9 cellular contexts compared by ENCODE assay signal in the genomic region with DNA sequence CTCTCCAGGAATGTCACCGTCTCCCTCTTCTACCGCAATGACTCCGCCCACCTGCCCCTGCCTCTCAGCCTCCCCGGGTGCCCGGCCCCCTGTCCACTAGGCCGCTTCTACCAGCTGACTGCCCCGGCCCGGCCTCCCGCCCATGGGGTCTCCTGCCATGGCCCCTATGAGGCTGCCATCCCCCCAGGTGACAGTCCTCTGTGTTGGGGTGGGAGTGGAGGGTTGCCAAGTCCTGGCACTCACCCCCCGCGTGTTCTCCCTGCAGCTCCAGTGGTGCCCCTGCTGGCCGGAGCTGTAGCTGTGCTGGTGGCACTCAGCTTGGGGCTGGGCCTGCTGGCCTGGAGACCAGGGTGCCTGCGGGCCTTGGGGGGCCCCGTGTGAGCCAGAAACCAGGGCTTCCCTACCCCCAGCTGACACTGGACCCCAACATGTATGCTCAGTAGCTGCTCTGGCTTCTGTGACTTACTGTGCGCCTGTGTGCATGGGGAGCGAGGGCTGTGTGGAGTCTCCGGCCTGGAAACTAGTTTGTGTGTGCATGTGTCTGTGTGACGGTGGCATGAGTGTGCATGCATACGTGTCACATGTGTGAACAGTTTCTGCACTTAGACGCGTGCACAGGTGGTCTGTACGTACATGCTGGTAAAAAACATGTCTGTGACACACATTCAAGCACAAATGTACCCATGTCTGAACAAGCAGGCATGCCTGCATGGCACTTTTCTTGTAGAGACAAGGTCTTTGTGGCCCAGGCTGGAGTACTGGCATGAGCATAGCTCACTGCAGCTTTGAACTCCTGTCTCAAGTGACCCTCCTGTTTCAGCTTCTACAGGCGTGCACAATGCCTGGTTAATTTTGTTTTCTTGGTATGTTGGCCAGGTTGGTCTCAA.
A peak's percentile ranks its signal among the peaks of the same experiment; 100 is the strongest.
DNase-seq lines count a peak whose midpoint lies in the region; ATAC-seq, FAIRE-seq and TF ChIP-seq lines count a peak whose summit lies in the region.
"Had no signal": no experiment of that assay in that cellular context is flagged by ENCODE, and none has a peak within 500 bp of the region (broad histone marks: within the 10 kb centered on the region; RNA-seq: fewer than 3 reads in every experiment).

No MANE protein-coding gene starts in this region.

- peaks cover 38% of the 10 kb centered on the region for H3F3A ChIP-seq in DOHH2 (ENCODE audit: control insufficient read depth, insufficient read depth)

- H3K4me1 ChIP-seq in DOHH2 (ENCODE audit: control insufficient read depth, low read length) = peaks cover 23% of the 10 kb centered on the region
- no peaks in the 10 kb centered on the region for H3K4me1 ChIP-seq in RWPE2 (ENCODE audit: insufficient read depth, poor library complexity, severe bottlenecking)

- H3K36me3 ChIP-seq in DOHH2 (ENCODE audit: control insufficient read depth, low read length) (peaks cover 48% of the 10 kb centered on the region), RWPE2 (ENCODE audit: low read depth) (peaks cover 34% of the 10 kb centered on the region)

- H3K27me3 ChIP-seq in DOHH2 (ENCODE audit: control insufficient read depth, low read length) = no peaks in the 10 kb centered on the region
- no peaks in the 10 kb centered on the region for H3K27me3 ChIP-seq in RWPE2 (ENCODE audit: insufficient read depth, poor library complexity, severe bottlenecking)

- TF ChIP-seq CTCF in DOHH2 (IDR thresholded peaks at IDR 0.05; ENCODE audit: low read depth, low read length, poor library complexity, severe bottlenecking) = peak; percentile 55
- TF ChIP-seq CTCF in RWPE2 (IDR thresholded peaks at IDR 0.05; ENCODE audit: poor library complexity, severe bottlenecking) = peak; percentile 11

- DNase-seq in H54 (ENCODE audit: insufficient read length, low spot score) (no peak), RWPE2 (ENCODE audit: low spot score) (no peak), iPS-NIHi7 (ENCODE audit: extremely low spot score) (peak; percentile 56), DMS79 (lab: John Stamatoyannopoulos, UW) (no peak), activated gamma-delta T cell treated with Interleukin-2 at 50 U/mL for 16 hours (no peak)
- DNase-seq: left cardiac atrium had no signal

- peaks cover 12% of the 10 kb centered on the region; the same call in 1 of the 2 replicates for H4K20me1 ChIP-seq in DOHH2 (ENCODE audit: control insufficient read depth, insufficient read depth, low read depth, low read length)

- H3K4me3 ChIP-seq in DOHH2 (ENCODE audit: low read length) = no peak overlapping the region
- H3K4me3 ChIP-seq in RWPE2 (ENCODE audit: severe bottlenecking) = no peak overlapping the region

- H3K27ac ChIP-seq in DOHH2 (ENCODE audit: low read depth, low read length) = no peak overlapping the region
- H3K27ac ChIP-seq in RWPE2 (ENCODE audit: poor library complexity, severe bottlenecking) = no peak overlapping the region

- H3K4me2 ChIP-seq in DOHH2 (ENCODE audit: low read length) = no peak overlapping the region

- H3K79me2 ChIP-seq in DOHH2 (ENCODE audit: control insufficient read depth, low read length) = peaks cover 12% of the 10 kb centered on the region

- H3K9me2 ChIP-seq in DOHH2 (replicated peaks; ENCODE audit: control insufficient read depth, low read length) = no peaks in the 10 kb centered on the region

- ATAC-seq in RWPE2 (ENCODE audit: low read depth) = peak; percentile 7
- ATAC-seq in HG03097 (IDR thresholded peaks at IDR 0.05; ENCODE audit: low FRiP score, unreplicated experiment) = no peak
- ATAC-seq in HG03432 (IDR thresholded peaks at IDR 0.05; ENCODE audit: unreplicated experiment) = no peak

- TF ChIP-seq POLR2A in H54 (IDR thresholded peaks at IDR 0.05; ENCODE audit: low read depth, low read length) = peak; percentile 23; the same call in 1 of the 2 replicates

- no peak for FAIRE-seq in H54 (lab: Jason Lieb, UNC)

- H3K9me3 ChIP-seq in DOHH2 (ENCODE audit: control insufficient read depth, insufficient read depth, low read length) (no peaks in the 10 kb centered on the region), RWPE2 (ENCODE audit: severe bottlenecking) (no peaks in the 10 kb centered on the region)
